In the genomic region with DNA sequence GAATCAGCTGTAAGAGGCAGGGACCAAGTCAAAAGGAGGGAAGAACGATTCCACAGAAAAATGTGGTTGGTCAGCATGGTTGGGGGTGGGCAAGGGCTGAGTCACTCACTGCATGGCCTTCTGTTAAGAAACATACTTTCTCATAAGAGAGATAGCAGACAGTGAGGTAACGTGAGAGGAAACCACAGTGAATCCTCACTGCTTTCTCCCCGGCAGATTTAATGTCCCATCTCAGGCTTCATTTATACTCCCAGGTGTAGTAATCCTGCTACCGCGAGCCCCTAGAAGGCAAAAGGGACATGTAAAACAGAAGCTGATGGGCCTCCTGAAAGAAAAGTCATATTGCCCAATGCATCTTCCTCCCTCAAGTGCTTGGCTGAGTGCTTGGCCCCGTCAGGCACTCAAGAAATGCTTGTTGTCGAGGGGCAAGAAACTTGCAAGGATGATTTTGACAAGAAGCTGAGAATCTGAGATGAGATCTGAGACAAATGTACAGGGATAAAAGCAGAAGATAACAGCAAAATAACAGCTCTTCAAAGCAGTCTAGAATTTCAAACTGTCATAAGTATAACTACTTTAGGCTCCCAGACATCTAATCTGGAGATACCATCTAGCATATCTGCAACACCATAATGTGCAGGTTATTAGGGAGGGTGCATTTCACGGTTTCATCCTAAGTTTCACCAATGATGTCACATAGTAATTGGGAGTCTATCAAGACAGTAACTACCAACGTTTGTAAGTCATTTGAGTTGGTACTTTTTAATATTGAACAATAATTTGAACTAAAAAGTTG, we compare ENCODE assay signal across 9 cellular contexts. TPM values are rescaled to one million over a fixed set of nuclear protein-coding genes. Genes with fewer than 3 reads are reported as not detected.
A peak's percentile ranks its signal among the peaks of the same experiment; 100 is the strongest.
DNase-seq lines count a peak whose midpoint lies in the region; ATAC-seq and TF ChIP-seq lines count a peak whose summit lies in the region.
"Had no signal": no experiment of that assay in that cellular context is flagged by ENCODE, and none has a peak within 500 bp of the region (broad histone marks: within the 10 kb centered on the region; RNA-seq: fewer than 3 reads in every experiment).

No MANE protein-coding gene starts in this region.

- H3K18ac ChIP-seq in neuronal stem cell (ENCODE audit: low read length), result no peak overlapping the region

- H3K9me3 ChIP-seq in neuronal stem cell (replicated peaks in 1 of 2; ENCODE audit: control insufficient read depth in 2 of 2, insufficient read depth in 1 of 2, low read depth in 1 of 2, low read length in 2 of 2), result no peaks in the 10 kb centered on the region

- H2AK5ac ChIP-seq in neuronal stem cell (ENCODE audit: low read depth, low read length), result no peak overlapping the region

- no peaks in the 10 kb centered on the region for H3K79me1 ChIP-seq in neuronal stem cell (ENCODE audit: low read depth, low read length)

- H3K4me1 ChIP-seq in neuronal stem cell (ENCODE audit: control insufficient read depth in 2 of 2, insufficient read depth in 1 of 2, low read depth in 1 of 2, low read length in 2 of 2), result peaks cover 0 to 2% of the 10 kb centered on the region in 2 donors

- no peak overlapping the region for H2BK12ac ChIP-seq in neuronal stem cell (ENCODE audit: low read length)

- no peak overlapping the region for H4K8ac ChIP-seq in neuronal stem cell (ENCODE audit: low read depth, low read length)

- DNase-seq in Right ventricle myocardium inferior (ENCODE audit: missing footprints) (no peak), cardiac septum (ENCODE audit: low spot score) (no peak), OCI-M2 (lab: John Stamatoyannopoulos, UW; ENCODE audit: unreplicated experiment) (peak; percentile 12), choroid plexus epithelial cell (ENCODE audit: low read depth) (peak; percentile 91), neuronal stem cell (ENCODE audit: low spot score) (no peak), NCI-H128 (lab: John Stamatoyannopoulos, UW; ENCODE audit: unreplicated experiment) (no peak), NCI-H146 treated with DMSO at 0.1 percent for 48 hours (lab: John Stamatoyannopoulos, UW; ENCODE audit: unreplicated experiment) (no peak)

- no peak overlapping the region for H2BK5ac ChIP-seq in neuronal stem cell (ENCODE audit: low read length)

- H2BK120ac ChIP-seq in neuronal stem cell (ENCODE audit: low read depth, low read length), result no peak overlapping the region

- H3K9ac ChIP-seq in neuronal stem cell (ENCODE audit: low read depth, low read length, poor library complexity), result no peak overlapping the region

- H3K27me3 ChIP-seq in neuronal stem cell (ENCODE audit: control insufficient read depth in 3 of 3, insufficient read depth in 3 of 3, low read depth in 1 of 3, low read length in 3 of 3), result no peaks in the 10 kb centered on the region
- H3K27me3 ChIP-seq: cardiac muscle cell had no signal

- no peak overlapping the region for H3K23ac ChIP-seq in neuronal stem cell (ENCODE audit: low read depth, low read length, poor library complexity)

- ATAC-seq in Right ventricle myocardium inferior, result peak; percentile 57
- ATAC-seq in GM21723 (IDR thresholded peaks at IDR 0.05; ENCODE audit: unreplicated experiment), result no peak

- intact Hi-C loops in Right ventricle myocardium inferior (cut with DNase I), result no loop called here
- intact Hi-C loops in cardiac septum (cut with DNase I), result no loop called here

- H3K4me2 ChIP-seq in neuronal stem cell (ENCODE audit: insufficient read depth, low read length, poor library complexity, severe bottlenecking), result peak overlapping the region; percentile 11

- TF ChIP-seq CTCF in choroid plexus epithelial cell (conservative IDR thresholded peaks at IDR 0.05; ENCODE audit: low read depth, low read length), result no peak

- WGBS in neuronal stem cell (ENCODE audit: extremely low coverage in 2 of 2, insufficient read length in 2 of 2, insufficient replicate concordance in 1 of 2), 2 donors, result no CpG with 5 or more reads among the region's 9 CpGs

- H3K4ac ChIP-seq in neuronal stem cell (ENCODE audit: low read length), result no peak overlapping the region

- no peak overlapping the region for H4K91ac ChIP-seq in neuronal stem cell (ENCODE audit: low read depth, low read length, poor library complexity)

- H3K4me3 ChIP-seq in choroid plexus epithelial cell (ENCODE audit: low read depth, low read length), result no peak overlapping the region
- no peak overlapping the region for H3K4me3 ChIP-seq in neuronal stem cell (ENCODE audit: low read length in 2 of 2)
- H3K4me3 ChIP-seq: cardiac muscle cell had no signal

- no peaks in the 10 kb centered on the region for H3K36me3 ChIP-seq in neuronal stem cell (replicated peaks in 1 of 2; ENCODE audit: control insufficient read depth in 2 of 2, insufficient read depth in 2 of 2, low read length in 2 of 2)
- H3K36me3 ChIP-seq: cardiac muscle cell had no signal

- no peak overlapping the region for H3K27ac ChIP-seq in neuronal stem cell (replicated peaks; ENCODE audit: low read length)
- H3K27ac ChIP-seq: cardiac muscle cell had no signal

- no peak overlapping the region for H3K14ac ChIP-seq in neuronal stem cell (ENCODE audit: low read length)

- H2AFZ ChIP-seq in neuronal stem cell (ENCODE audit: low read length), result peak overlapping the region; percentile 51

- H2BK15ac ChIP-seq in neuronal stem cell (ENCODE audit: low read length), result no peak overlapping the region

RNA-seq across cellular contexts. Expression of gene SH3KBP1, which starts 40.2 kb away (rescaled TPM):
- total RNA-seq in Right ventricle myocardium inferior (58.6 TPM), cardiac septum (13.3 TPM)
- 8.9 TPM for polyA plus RNA-seq in neuronal stem cell (2013, experiment 1 of 2)
- polyA plus RNA-seq in neuronal stem cell (2013, experiment 2 of 2), result 9.6 TPM

Comparison
In these comparisons a context has a peak if more than half of its experiments do, and no peak if none do; other contexts are left out.
1. DNase-seq: peak in OCI-M2 (single experiment) and choroid plexus epithelial cell (single experiment); none in Right ventricle myocardium inferior (single experiment), cardiac septum (single experiment), neuronal stem cell (single experiment), NCI-H128 (single experiment) and NCI-H146 treated with DMSO at 0.1 percent for 48 hours (single experiment).